Comparison of ENCODE assay signal across 14 cellular contexts in genomic region chr2:189702071-189702470, GRCh38. TPM values are rescaled to one million over a fixed set of nuclear protein-coding genes. Genes with fewer than 3 reads are reported as not detected.
A peak's percentile ranks its signal among the peaks of the same experiment; 100 is the strongest.
DNase-seq lines count a peak whose midpoint lies in the region; ATAC-seq, FAIRE-seq and TF ChIP-seq lines count a peak whose summit lies in the region.
"Had no signal": no experiment of that assay in that cellular context is flagged by ENCODE, and none has a peak within 500 bp of the region (broad histone marks: within the 10 kb centered on the region; RNA-seq: fewer than 3 reads in every experiment).

No MANE protein-coding gene starts in this region.

- H3K4me3 ChIP-seq in BE2C (ENCODE audit: low read depth, low read length) (no peak overlapping the region), GM12878 (no peak overlapping the region)
- no peak overlapping the region for H3K4me3 ChIP-seq in Jurkat, Clone E6-1 (ENCODE audit: low read length)
- H3K4me3 ChIP-seq: BLaER1 had no signal

- no peak for FAIRE-seq in GM12878 (lab: Jason Lieb, UNC)

- H2AFZ ChIP-seq in GM12878 (ENCODE audit: control insufficient read depth, low read depth, low read length): no peak overlapping the region

- CTCF ChIA-PET in GM12878 (lab: Yijun Ruan, JAX): interaction anchor here (0.8 to 5.2 kb wide), 8 partner anchors 9 to 41 kb away, joined by 3 to 95 read pairs (median 4); partner anchors contain the start of genes ANKAR and ASNSD1

- no peaks in the 10 kb centered on the region for H4K20me1 ChIP-seq in GM12878 (ENCODE audit: control insufficient read depth, insufficient read depth)
- H4K20me1 ChIP-seq: BLaER1 had no signal

- SMC1A ChIA-PET in GM12878 (lab: Charles Lee; ENCODE audit: uncharacterized antibody, unreplicated experiment): interaction anchor here (0.7 to 5.4 kb wide), 5 partner anchors 20 to 59 kb away, joined by 3 to 66 read pairs (median 4); partner anchors contain the start of genes ANKAR and ASNSD1

- TF ChIP-seq POLR2A in GM12878 (IDR thresholded peaks at IDR 0.05; ENCODE audit: low read depth, low read length): no peak

- DNase-seq in BE2C: no peak
- DNase-seq in Jurkat, Clone E6-1 (ENCODE audit: low read depth, low spot score): peak; percentile 39
- no peak for DNase-seq in GM12878 (ENCODE audit: low read depth, low spot score)
- DNase-seq in iPS-NIHi11 (ENCODE audit: low spot score): peak; percentile 12
- DNase-seq in NK-92 (lab: John Stamatoyannopoulos, UW; ENCODE audit: unreplicated experiment): no peak
- DNase-seq in NCI-H774 (lab: John Stamatoyannopoulos, UW): no peak
- no peak for DNase-seq in islet precursor cell
- DNase-seq: activated CD4-positive, alpha-beta memory T cell treated with anti-CD3 and anti-CD28 coated beads for 36 hours; GDM1; midbrain; RPMI8226; stimulated activated CD4-positive, alpha-beta T cell treated with anti-CD3 and anti-CD28 coated beads, Interleukin-1b, Interleukin-23, amount 100 ng/mL, for 48 hours had no signal

- in situ Hi-C loops in GM12878 (cut with MboI): no loop called here

- TF ChIP-seq EP300 in GM12878 (IDR thresholded peaks at IDR 0.05; ENCODE audit: borderline replicate concordance in 1 of 2, control insufficient read depth in 1 of 2, low read depth in 2 of 2, low read length in 2 of 2): no peak

- H3K27me3 ChIP-seq in BE2C (no peaks in the 10 kb centered on the region), GM12878 (replicated peaks in 1 of 2; ENCODE audit: control insufficient read depth in 2 of 2, insufficient read depth in 2 of 2, low read length in 1 of 2) (no peaks in the 10 kb centered on the region)
- H3K27me3 ChIP-seq: BLaER1 had no signal

- BruUV-seq in GM12878 (replicated peaks; lab: Mats Ljungman, UMichigan): no TSS peak

- H3K9ac ChIP-seq in GM12878 (ENCODE audit: control insufficient read depth, insufficient read depth, low read length): no peak overlapping the region
- H3K9ac ChIP-seq: BLaER1 had no signal

- TF ChIP-seq RAD21 in GM12878 (IDR thresholded peaks at IDR 0.05; ENCODE audit: insufficient read depth, low read depth, low read length): no peak

- no peak overlapping the region for H3K4me2 ChIP-seq in GM12878 (ENCODE audit: control insufficient read depth, insufficient read depth)
- H3K4me2 ChIP-seq: BLaER1 had no signal

- POLR2A ChIA-PET in GM12878 (lab: Charles Lee): no interaction called here

- H3K79me2 ChIP-seq in GM12878 (ENCODE audit: control insufficient read depth, insufficient read depth, low read length): no peaks in the 10 kb centered on the region

- ATAC-seq in GM12878 (peak; percentile 32; the same call in 1 of the 3 replicates), GM21786 (IDR thresholded peaks at IDR 0.05; ENCODE audit: unreplicated experiment) (no peak)

- RAD21 ChIA-PET in GM12878 (lab: Charles Lee; ENCODE audit: unreplicated experiment): interaction anchor here (0.8 to 1.2 kb wide), 2 partner anchors 40 to 41 kb away, joined by 3 read pairs; partner anchors contain the start of gene ASNSD1

- TF ChIP-seq CTCF in BE2C (IDR thresholded peaks at IDR 0.05; ENCODE audit: low read depth, low read length) (peak; percentile 31), GM12878 (IDR thresholded peaks at IDR 0.05 in 2 of 3, conservative IDR thresholded peaks at IDR 0.05 in 1 of 3; ENCODE audit: control insufficient read depth in 2 of 3, extremely low read depth in 1 of 3, insufficient read depth in 1 of 3, low read depth in 3 of 3, low read length in 3 of 3) (0 out of 6 replicates have a peak, but pooled peaks of 1 of the 3 experiments have one; percentile 9)

- H3K4me1 ChIP-seq in BE2C (no peaks in the 10 kb centered on the region), GM12878 (ENCODE audit: control insufficient read depth, insufficient read depth, low read length) (no peaks in the 10 kb centered on the region)
- H3K4me1 ChIP-seq: BLaER1 had no signal

- H3K9me3 ChIP-seq in BE2C: no peaks in the 10 kb centered on the region
- H3K9me3 ChIP-seq in GM12878 (replicated peaks; ENCODE audit: control insufficient read depth, insufficient read depth, low read length): no peaks in the 10 kb centered on the region
- H3K9me3 ChIP-seq: BLaER1 had no signal

- H3K36me3 ChIP-seq in BE2C (no peaks in the 10 kb centered on the region), GM12878 (ENCODE audit: control insufficient read depth in 2 of 2, insufficient read depth in 2 of 2, low read length in 1 of 2) (no peaks in the 10 kb centered on the region)
- H3K36me3 ChIP-seq: BLaER1 had no signal

- intact Hi-C loops in GM12878 (cut with micrococcal nuclease; ENCODE audit: unreplicated experiment): no loop called here

- H3K27ac ChIP-seq in GM12878 (ENCODE audit: control insufficient read depth, insufficient read depth): no peak overlapping the region
- H3K27ac ChIP-seq: BLaER1 had no signal

TF ChIP-seq in GM12878, 131 proteins besides CTCF, POLR2A, EP300 and RAD21 (continues in another document):
- TF ChIP-seq BCLAF1 (IDR thresholded peaks at IDR 0.05) (no peak), SIN3A (IDR thresholded peaks at IDR 0.05; ENCODE audit: low read depth, low read length) (no peak), ZNF274 (IDR thresholded peaks at IDR 0.05; ENCODE audit: insufficient read depth, insufficient read length) (no peak)

RNA-seq across cellular contexts. Expression of gene ANKAR, which starts 27.6 kb away (rescaled TPM):
- 1.1 TPM for polyA plus RNA-seq in BE2C (2012; ENCODE audit: insufficient read depth, insufficient read length, low read depth)
- polyA plus RNA-seq in Jurkat, Clone E6-1 (2012; ENCODE audit: insufficient read depth, insufficient read length): 0.44 TPM
- total RNA-seq in GM12878 (2013; cell fraction: nucleolus; rRNA removed): 19.2 and 21.8 TPM in 2 replicates
- total RNA-seq in GM12878 (2014; rRNA removed): 3.9 and 4.1 TPM in 2 replicates
- 4.2 and 5.2 TPM in 2 replicates for total RNA-seq in GM12878 (2014; rRNA removed; fragmentation: Illumina TruSeq; extraction: Trizol)
- total RNA-seq in GM12878 (2021): 1.7 and 2.0 TPM in 2 replicates
- 0.87 TPM for polyA plus RNA-seq in GM12878 (2011; ENCODE audit: low read depth)
- polyA plus RNA-seq in GM12878 (2011; rRNA removed): 1.7 and 2.4 TPM in 2 replicates
- polyA plus RNA-seq in GM12878 (2011; cell fraction: cytosol; rRNA removed): 0.33 and 0.67 TPM in 2 replicates
- polyA plus RNA-seq in GM12878 (2011; cell fraction: nucleus; rRNA removed): 1.4 and 1.5 TPM in 2 replicates
- polyA plus RNA-seq in GM12878 (2012): 1.5 and 1.7 TPM in 2 replicates
- polyA plus RNA-seq in GM12878 (2014; fragmentation: Illumina TruSeq; extraction: Trizol): 2.4 and 2.5 TPM in 2 replicates
- 1 to 10 TPM; 1.3 to 2.9 TPM for polyA plus RNA-seq in GM12878 (2014; fragmentation: Nextera tagmentation; extraction: Ambion mirVana)
- 2.9 and 3.0 TPM in 2 replicates for polyA plus RNA-seq in GM12878 (2014; rRNA removed)
- 1 to 10 TPM; 1.9 to 3.3 TPM for polyA plus RNA-seq in GM12878 (2016; fragmentation: Nextera tagmentation; extraction: Ambion mirVana)
- polyA minus RNA-seq in GM12878 (2011; rRNA and poly(A)+ RNA removed): 2.3 and 2.5 TPM in 2 replicates
- 0.40 and 1.4 TPM in 2 replicates for polyA minus RNA-seq in GM12878 (2011; cell fraction: cytosol; rRNA and poly(A)+ RNA removed)
- 2.9 and 5.5 TPM in 2 replicates for polyA minus RNA-seq in GM12878 (2011; cell fraction: nucleus; rRNA and poly(A)+ RNA removed)

RNA-seq across cellular contexts. Expression of gene ASNSD1, which starts 40.8 kb away (rescaled TPM):
- polyA plus RNA-seq in BE2C (2012; ENCODE audit: insufficient read depth, insufficient read length, low read depth): 82.4 TPM
- polyA plus RNA-seq in Jurkat, Clone E6-1 (2012; ENCODE audit: insufficient read depth, insufficient read length): 59.1 TPM
- total RNA-seq in GM12878 (2013; cell fraction: nucleolus; rRNA removed): 26.2 and 27.2 TPM in 2 replicates
- total RNA-seq in GM12878 (2014; rRNA removed) (48.0 and 58.4 TPM in 2 replicates), GM12878 (2014; rRNA removed; fragmentation: Illumina TruSeq; extraction: Trizol) (71.5 and 79.3 TPM in 2 replicates), GM12878 (2021) (39.5 and 43.2 TPM in 2 replicates)
- 42.4 TPM for polyA plus RNA-seq in GM12878 (2011; ENCODE audit: low read depth)
- polyA plus RNA-seq in GM12878 (2011; rRNA removed) (39.1 and 63.6 TPM in 2 replicates), GM12878 (2014; fragmentation: Illumina TruSeq; extraction: Trizol) (89.8 and 119 TPM in 2 replicates), GM12878 (2014; fragmentation: Nextera tagmentation; extraction: Ambion mirVana) (10 to 100 TPM; 70.1 to 74.1 TPM), GM12878 (2014; rRNA removed) (37.6 and 42.6 TPM in 2 replicates), GM12878 (2016; fragmentation: Nextera tagmentation; extraction: Ambion mirVana) (10 to 100 TPM; 77.4 to 82.1 TPM)
- polyA plus RNA-seq in GM12878 (2011; cell fraction: cytosol; rRNA removed): 12.1 and 12.3 TPM in 2 replicates
- polyA plus RNA-seq in GM12878 (2011; cell fraction: nucleus; rRNA removed): 16.0 and 17.7 TPM in 2 replicates
- polyA plus RNA-seq in GM12878 (2012): 32.1 and 32.6 TPM in 2 replicates
- polyA minus RNA-seq in GM12878 (2011; rRNA and poly(A)+ RNA removed): 24.7 and 31.5 TPM in 2 replicates
- 21.3 and 31.0 TPM in 2 replicates for polyA minus RNA-seq in GM12878 (2011; cell fraction: cytosol; rRNA and poly(A)+ RNA removed)
- polyA minus RNA-seq in GM12878 (2011; cell fraction: nucleus; rRNA and poly(A)+ RNA removed): 13.3 and 16.4 TPM in 2 replicates

Comparison
In these comparisons a context has a peak if more than half of its experiments do, and no peak if none do; other contexts are left out.
1. DNase-seq: peak in Jurkat, Clone E6-1 (single experiment) and iPS-NIHi11 (single experiment); none in BE2C (single experiment), GM12878 (single experiment), NK-92 (single experiment), NCI-H774 (single experiment) and islet precursor cell (single experiment).